In the genomic region with DNA sequence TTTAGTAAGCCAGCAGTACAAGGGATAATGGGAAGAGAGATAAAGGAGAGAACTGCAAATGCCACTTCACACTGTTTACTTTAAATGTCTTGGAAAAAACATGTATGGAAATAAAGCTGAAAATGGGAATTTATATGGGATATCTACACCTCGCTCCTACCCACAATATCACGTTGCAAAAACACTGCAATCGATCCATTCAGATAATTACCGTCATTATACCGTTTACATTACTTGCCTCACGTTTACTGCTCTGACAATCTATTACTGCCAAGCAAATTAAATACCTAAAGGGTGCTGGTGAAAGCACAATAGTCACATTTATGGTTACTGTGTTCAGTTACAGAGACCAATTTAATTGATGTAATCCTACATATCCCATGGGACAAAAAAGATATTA, we compare ENCODE assay signal across 18 cellular contexts.
DNase-seq lines count a peak whose midpoint lies in the region; ATAC-seq and FAIRE-seq lines count a peak whose summit lies in the region.
"Had no signal": no experiment of that assay in that cellular context is flagged by ENCODE, and none has a peak within 500 bp of the region (broad histone marks: within the 10 kb centered on the region; RNA-seq: fewer than 3 reads in every experiment).

No MANE protein-coding gene starts in this region.

- FAIRE-seq in urothelium cell line (lab: Jason Lieb, UNC): no peak
- FAIRE-seq: H1 had no signal

- DNase-seq in NCI-H2107 treated with DMSO at 0.1 percent for 48 hours (lab: John Stamatoyannopoulos, UW; ENCODE audit: unreplicated experiment) (peak; percentile 27), NCI-H2107 (lab: John Stamatoyannopoulos, UW) (no peak), NCI-H146 treated with DMSO at 0.1 percent for 48 hours (lab: John Stamatoyannopoulos, UW; ENCODE audit: unreplicated experiment) (peak; percentile 36), NCI-H526 treated with DMSO at 0.1 percent for 48 hours (lab: John Stamatoyannopoulos, UW) (peak; percentile 8), urothelium cell line (ENCODE audit: low spot score) (no peak), dedifferentiated amniotic fluid mesenchymal stem cell (ENCODE audit: extremely low spot score) (no peak), DMS 273 treated with DMSO at 0.1 percent for 48 hours (lab: John Stamatoyannopoulos, UW) (no peak)
- DNase-seq: 8988T, EL, Karpas-422, MG63, NCI-H524, OCI-M1, SHP77 treated with DMSO at 0.1 percent for 48 hours, T-helper 1 cell had no signal

- no peak for ATAC-seq in HG02884 (IDR thresholded peaks at IDR 0.05; ENCODE audit: unreplicated experiment)
- ATAC-seq: SK-N-SH treated with all-trans-retinoic acid at 6 μM for 48 hours had no signal

Comparison
In these comparisons a context has a peak if more than half of its experiments do, and no peak if none do; other contexts are left out.
1. DNase-seq: peak in NCI-H2107 treated with DMSO at 0.1 percent for 48 hours (single experiment), NCI-H146 treated with DMSO at 0.1 percent for 48 hours (single experiment) and NCI-H526 treated with DMSO at 0.1 percent for 48 hours (single experiment); none in NCI-H2107 (single experiment), urothelium cell line (single experiment), dedifferentiated amniotic fluid mesenchymal stem cell (single experiment) and DMS 273 treated with DMSO at 0.1 percent for 48 hours (single experiment).